1 cellular context compared by ENCODE assay signal in genomic region chr7:28037220-28038010, GRCh38.
TF ChIP-seq lines count a peak whose summit lies in the region.

No MANE protein-coding gene starts in this region.

TF ChIP-seq in SK-N-SH, 30 proteins besides CTCF, POLR2A, EP300 and RAD21 (continued from another document):
- TF ChIP-seq ZBTB33 (IDR thresholded peaks at IDR 0.05; ENCODE audit: borderline replicate concordance, low read depth), result no peak; the same call in 1 of the 2 replicates
- TF ChIP-seq TEAD4 (IDR thresholded peaks at IDR 0.05; ENCODE audit: borderline replicate concordance, insufficient read depth), result peak; percentile 97
- TF ChIP-seq EZH2phosphoT487 (IDR thresholded peaks at IDR 0.05; ENCODE audit: borderline replicate concordance, low read depth), result no peak
- TF ChIP-seq FOSL2 (IDR thresholded peaks at IDR 0.05; ENCODE audit: borderline replicate concordance, low read depth), result peak; percentile 100
- no peak for TF ChIP-seq FOXJ3 (CRISPR knock-in tag; IDR thresholded peaks at IDR 0.05)
- TF ChIP-seq NFIC (IDR thresholded peaks at IDR 0.05; ENCODE audit: borderline replicate concordance), result peak; percentile 79; the same call in 1 of the 2 replicates
- peak; percentile 91 for TF ChIP-seq MEF2A (IDR thresholded peaks at IDR 0.05; ENCODE audit: borderline replicate concordance, low read depth)
- TF ChIP-seq TCF12 (IDR thresholded peaks at IDR 0.05), result peak; percentile 98
- TF ChIP-seq JUND (IDR thresholded peaks at IDR 0.05), result peak; percentile 100
- TF ChIP-seq PBX3 (IDR thresholded peaks at IDR 0.05), result peak; percentile 96
